Comparison of ENCODE assay signal across 17 cellular contexts in the genomic region with DNA sequence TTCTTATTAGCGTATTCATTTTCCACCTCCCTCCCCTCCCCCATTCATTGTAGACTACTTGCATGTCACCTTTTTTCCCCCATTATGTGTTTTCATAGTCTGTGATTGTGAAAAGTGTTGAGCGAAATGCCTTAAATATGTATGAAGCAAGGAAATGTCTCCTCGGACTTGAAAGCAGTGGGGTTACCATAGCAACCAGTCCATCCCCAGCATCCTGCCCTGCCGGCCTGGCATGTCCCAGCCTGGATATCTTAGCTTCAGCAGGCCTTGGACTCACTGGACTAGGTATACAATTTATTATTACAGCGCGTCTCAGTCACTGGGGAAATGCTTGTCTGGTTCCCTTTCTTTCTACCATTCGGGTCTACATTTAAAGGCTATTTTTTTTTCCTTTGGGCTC.
DNase-seq lines count a peak whose midpoint lies in the region; ATAC-seq and TF ChIP-seq lines count a peak whose summit lies in the region.
"Had no signal": no experiment of that assay in that cellular context is flagged by ENCODE, and none has a peak within 500 bp of the region (broad histone marks: within the 10 kb centered on the region; RNA-seq: fewer than 3 reads in every experiment).

No MANE protein-coding gene starts in this region.

- no peaks in the 10 kb centered on the region for H3K9me2 ChIP-seq in GM23338 (ENCODE audit: insufficient read depth)

- H3K79me2 ChIP-seq in GM23338 (replicated peaks; ENCODE audit: insufficient read depth), result no peaks in the 10 kb centered on the region

- H3K4me1 ChIP-seq in GM23338 (ENCODE audit: insufficient read depth) (no peaks in the 10 kb centered on the region), neuron (ENCODE audit: insufficient read depth, low read length) (peaks cover 27% of the 10 kb centered on the region)
- H3K4me1 ChIP-seq: SJSA1 had no signal

- ATAC-seq in GM23338 (no peak; the same call in 2 of the 3 replicates), GM19467 (IDR thresholded peaks at IDR 0.05; ENCODE audit: unreplicated experiment) (no peak)
- ATAC-seq: GM12878 had no signal

- no peak overlapping the region for H3K27ac ChIP-seq in GM23338 (ENCODE audit: low read depth)
- H3K27ac ChIP-seq: SJSA1 had no signal

- no peak for TF ChIP-seq CTCF in GM23338 (conservative IDR thresholded peaks at IDR 0.05; ENCODE audit: low read depth in 2 of 2)
- TF ChIP-seq CTCF in glutamatergic neuron (IDR thresholded peaks at IDR 0.05; ENCODE audit: partially characterized antibody, unreplicated experiment), result no peak
- TF ChIP-seq CTCF in foreskin fibroblast (IDR thresholded peaks at IDR 0.05; ENCODE audit: low read depth, low read length), result no peak

- H3K4me3 Mint-ChIP-seq in GM23338, result no peak overlapping the region
- H3K4me3 Mint-ChIP-seq in glutamatergic neuron (ENCODE audit: unreplicated experiment), result peak overlapping the region; percentile 16
- H3K4me3 Mint-ChIP-seq: naive B cell had no signal

- no peaks in the 10 kb centered on the region for H3K9me3 ChIP-seq in neuron (ENCODE audit: low read length)
- H3K9me3 ChIP-seq: SJSA1 had no signal

- H3K27ac Mint-ChIP-seq in GM23338 (no peak overlapping the region), glutamatergic neuron (ENCODE audit: unreplicated experiment) (peak overlapping the region; percentile 22)
- H3K27ac Mint-ChIP-seq: naive B cell had no signal

- no peaks in the 10 kb centered on the region for H3F3A ChIP-seq in GM23338 (replicated peaks; ENCODE audit: low read depth)

- H3K9me3 Mint-ChIP-seq in GM23338 (no peaks in the 10 kb centered on the region), glutamatergic neuron (ENCODE audit: unreplicated experiment) (peaks cover 1% of the 10 kb centered on the region)
- H3K9me3 Mint-ChIP-seq: naive B cell had no signal

- H3K36me3 ChIP-seq in GM23338 (ENCODE audit: insufficient read depth), result no peaks in the 10 kb centered on the region
- H3K36me3 ChIP-seq in neuron (ENCODE audit: insufficient read depth, low read length), result no peaks in the 10 kb centered on the region

- peak; percentile 65 for DNase-seq in GM23338 (ENCODE audit: low spot score)
- DNase-seq in anterior cingulate cortex (lab: John Stamatoyannopoulos, UW), result peak in 39 of 58 donors; percentile 1 to 62 (median 18)
- peak; percentile 46 for DNase-seq in glutamatergic neuron
- DNase-seq in 8988T, result no peak
- no peak for DNase-seq in NCI-H226
- DNase-seq in foreskin fibroblast, result no peak
- DNase-seq: activated CD4-positive, alpha-beta T cell treated with anti-CD3 and anti-CD28 coated beads for 4 hours; activated CD8-positive, alpha-beta memory T cell treated with anti-CD3 and anti-CD28 coated beads, Interleukin-2, amount 50 U/mL, for 48 hours; activated gamma-delta T cell treated with Interleukin-2 at 50 U/mL for 16 hours; naive B cell; NCI-H1694; NCI-H526; T1000 had no signal

- H3K27me3 Mint-ChIP-seq in GM23338 (ENCODE audit: insufficient read depth, low read depth, poor library complexity) (peaks cover 1% of the 10 kb centered on the region), glutamatergic neuron (ENCODE audit: unreplicated experiment) (no peaks in the 10 kb centered on the region)

- H3K4me3 ChIP-seq in GM23338 (no peak overlapping the region), neuron (ENCODE audit: low read length) (peak overlapping the region; percentile 26), foreskin fibroblast (ENCODE audit: low read depth in 1 of 2, low read length in 2 of 2) (no peak overlapping the region)
- H3K4me3 ChIP-seq: GM12878, SJSA1 had no signal

- H3K27me3 ChIP-seq in GM23338 (ENCODE audit: insufficient read depth) (no peaks in the 10 kb centered on the region), neuron (ENCODE audit: insufficient read depth, low read length) (no peaks in the 10 kb centered on the region)
- H3K27me3 ChIP-seq: SJSA1 had no signal

- peaks cover 3% of the 10 kb centered on the region; the same call in 1 of the 3 replicates for H3K36me3 Mint-ChIP-seq in GM23338 (ENCODE audit: low read depth)
- no peaks in the 10 kb centered on the region for H3K36me3 Mint-ChIP-seq in glutamatergic neuron (ENCODE audit: unreplicated experiment)
- H3K36me3 Mint-ChIP-seq: naive B cell had no signal

- H4K20me1 ChIP-seq in GM23338 (replicated peaks; ENCODE audit: insufficient read depth), result no peaks in the 10 kb centered on the region

- H2AFZ ChIP-seq in GM23338 (no peak overlapping the region), neuron (ENCODE audit: low read depth, low read length) (peak overlapping the region; percentile 62)

- H3K4me1 Mint-ChIP-seq in GM23338 (no peaks in the 10 kb centered on the region), glutamatergic neuron (ENCODE audit: low read depth, unreplicated experiment) (peaks cover 15% of the 10 kb centered on the region)
- H3K4me1 Mint-ChIP-seq: naive B cell had no signal

- H3K4me2 ChIP-seq in GM23338, result no peak overlapping the region

TF ChIP-seq in GM23338, 12 proteins besides CTCF, POLR2A, EP300 and RAD21:
- TF ChIP-seq STAT1 (IDR thresholded peaks at IDR 0.05; ENCODE audit: unreplicated experiment), result no peak
- TF ChIP-seq EZH2 (IDR thresholded peaks at IDR 0.05; ENCODE audit: low read depth, unreplicated experiment), result no peak
- TF ChIP-seq, protein P1, sequence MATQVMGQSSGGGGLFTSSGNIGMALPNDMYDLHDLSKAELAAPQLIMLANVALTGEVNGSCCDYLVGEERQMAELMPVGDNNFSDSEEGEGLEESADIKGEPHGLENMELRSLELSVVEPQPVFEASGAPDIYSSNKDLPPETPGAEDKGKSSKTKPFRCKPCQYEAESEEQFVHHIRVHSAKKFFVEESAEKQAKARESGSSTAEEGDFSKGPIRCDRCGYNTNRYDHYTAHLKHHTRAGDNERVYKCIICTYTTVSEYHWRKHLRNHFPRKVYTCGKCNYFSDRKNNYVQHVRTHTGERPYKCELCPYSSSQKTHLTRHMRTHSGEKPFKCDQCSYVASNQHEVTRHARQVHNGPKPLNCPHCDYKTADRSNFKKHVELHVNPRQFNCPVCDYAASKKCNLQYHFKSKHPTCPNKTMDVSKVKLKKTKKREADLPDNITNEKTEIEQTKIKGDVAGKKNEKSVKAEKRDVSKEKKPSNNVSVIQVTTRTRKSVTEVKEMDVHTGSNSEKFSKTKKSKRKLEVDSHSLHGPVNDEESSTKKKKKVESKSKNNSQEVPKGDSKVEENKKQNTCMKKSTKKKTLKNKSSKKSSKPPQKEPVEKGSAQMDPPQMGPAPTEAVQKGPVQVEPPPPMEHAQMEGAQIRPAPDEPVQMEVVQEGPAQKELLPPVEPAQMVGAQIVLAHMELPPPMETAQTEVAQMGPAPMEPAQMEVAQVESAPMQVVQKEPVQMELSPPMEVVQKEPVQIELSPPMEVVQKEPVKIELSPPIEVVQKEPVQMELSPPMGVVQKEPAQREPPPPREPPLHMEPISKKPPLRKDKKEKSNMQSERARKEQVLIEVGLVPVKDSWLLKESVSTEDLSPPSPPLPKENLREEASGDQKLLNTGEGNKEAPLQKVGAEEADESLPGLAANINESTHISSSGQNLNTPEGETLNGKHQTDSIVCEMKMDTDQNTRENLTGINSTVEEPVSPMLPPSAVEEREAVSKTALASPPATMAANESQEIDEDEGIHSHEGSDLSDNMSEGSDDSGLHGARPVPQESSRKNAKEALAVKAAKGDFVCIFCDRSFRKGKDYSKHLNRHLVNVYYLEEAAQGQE (IDR thresholded peaks at IDR 0.05; ENCODE audit: unreplicated experiment), result no peak
- no peak for TF ChIP-seq NANOG (IDR thresholded peaks at IDR 0.05; ENCODE audit: borderline replicate concordance)

Comparison
In these comparisons a context has a peak if more than half of its experiments do, and no peak if none do; other contexts are left out.
1. DNase-seq: peak in GM23338 (single experiment), anterior cingulate cortex (39 of 58) and glutamatergic neuron (single experiment); none in 8988T (single experiment), NCI-H226 (single experiment) and foreskin fibroblast (0 of 2).